In the genomic region with DNA sequence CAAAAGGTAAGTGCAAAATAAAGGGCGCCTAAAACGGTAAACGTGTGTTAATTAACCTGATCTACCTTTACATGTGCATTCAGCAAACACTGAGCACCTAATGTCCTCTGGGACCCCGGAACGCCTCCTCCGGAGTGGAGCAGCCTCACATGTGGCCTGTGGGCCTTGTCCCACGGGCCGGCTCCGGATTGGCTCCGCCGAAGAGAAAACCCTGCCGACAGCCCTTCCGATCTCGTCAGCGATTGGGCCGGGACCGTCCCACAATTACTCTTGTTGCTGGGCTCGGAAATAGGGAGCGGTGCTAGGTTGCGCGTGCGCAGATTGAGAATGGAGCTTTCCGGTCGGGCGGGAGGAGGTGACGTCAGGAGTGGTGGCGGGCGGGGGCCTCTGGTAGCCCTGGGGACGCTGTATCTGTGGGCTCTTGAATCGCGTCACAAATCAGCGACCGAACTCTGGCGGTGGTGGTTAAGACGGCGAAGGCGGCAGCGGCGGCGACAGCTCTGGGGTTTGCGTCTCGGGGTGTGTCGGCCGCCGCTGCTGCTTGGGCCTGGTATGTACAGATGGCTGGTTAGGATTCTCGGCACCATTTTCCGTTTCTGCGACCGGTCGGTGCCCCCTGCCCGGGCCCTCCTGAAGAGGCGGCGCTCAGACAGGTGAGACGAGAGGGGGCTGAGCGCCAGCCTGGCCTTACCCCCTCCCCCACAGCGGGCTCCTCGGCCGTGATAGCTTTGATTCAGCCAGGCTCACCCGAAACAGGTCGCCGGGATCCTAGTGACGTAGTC, we compare ENCODE assay signal across 8 cellular contexts. TPM values are rescaled to one million over a fixed set of nuclear protein-coding genes. Genes with fewer than 3 reads are reported as not detected.
DNase-seq lines count a peak whose midpoint lies in the region; ATAC-seq and TF ChIP-seq lines count a peak whose summit lies in the region.

SENP2 (plus strand) TSS at position 434 of the 782 bp plus-strand sequence; CDS start at position 553, 119 bp downstream.

- H3K9ac ChIP-seq in SK-N-SH = peak within 1 kb of the TSS; percentile 94

- TF ChIP-seq CTCF in SK-N-SH (IDR thresholded peaks at IDR 0.05) (no peak), gastroesophageal sphincter (IDR thresholded peaks at IDR 0.05) (peak in 1 of 4 experiments; percentile 14), neutrophil (IDR thresholded peaks at IDR 0.05) (peak; percentile 38)

- peaks cover 44% of the 10 kb centered on the region for H3K79me2 ChIP-seq in SK-N-SH (ENCODE audit: insufficient read depth)

- H3K4me1 ChIP-seq in SK-N-SH (ENCODE audit: control insufficient read depth in 1 of 2, insufficient read depth in 2 of 2, low read depth in 1 of 2, low read length in 1 of 2) = peaks cover 5 to 12% of the 10 kb centered on the region in 2 experiments; a peak in 2 of 4 replicates
- peaks cover 0 to 41% (median 12%) of the 10 kb centered on the region in 3 donors for H3K4me1 ChIP-seq in gastroesophageal sphincter
- H3K4me1 ChIP-seq in neutrophil (ENCODE audit: control insufficient read depth in 1 of 2, insufficient read depth in 1 of 2, low read depth in 1 of 2, low read length in 1 of 2) = peaks cover 18 to 24% of the 10 kb centered on the region in 2 experiments

- no peaks in the 10 kb centered on the region for H3F3A ChIP-seq in SK-N-SH (replicated peaks; ENCODE audit: insufficient read depth)

- H3K4me3 ChIP-seq in SK-N-SH (ENCODE audit: low read depth in 2 of 2, low read length in 1 of 2) (peak within 1 kb of the TSS; percentile 82 to 98), gastroesophageal sphincter (peak within 1 kb of the TSS; percentile 84 to 98), neutrophil (ENCODE audit: low read depth in 1 of 2, low read length in 1 of 2) (peak within 1 kb of the TSS; percentile 88 to 95)

- peak within 1 kb of the TSS; percentile 78 to 81; a peak in 3 of 4 replicates for H3K27ac ChIP-seq in SK-N-SH (ENCODE audit: low read depth in 2 of 2, low read length in 1 of 2)
- H3K27ac ChIP-seq in gastroesophageal sphincter = peak within 1 kb of the TSS; percentile 97 to 100 (median 98)
- H3K27ac ChIP-seq in neutrophil = peak within 1 kb of the TSS; percentile 97
- H3K27ac ChIP-seq in substantia nigra (ENCODE audit: low read depth, low read length, poor library complexity, severe bottlenecking) = peak within 1 kb of the TSS; percentile 85

- H3K4me2 ChIP-seq in SK-N-SH = peak within 1 kb of the TSS; percentile 99

- H3K36me3 ChIP-seq in SK-N-SH (replicated peaks in 1 of 2; ENCODE audit: control insufficient read depth in 1 of 2, insufficient read depth in 2 of 2, low read length in 1 of 2) (no peaks in the 10 kb centered on the region), gastroesophageal sphincter (peaks cover 0 to 10% of the 10 kb centered on the region in 2 donors), neutrophil (peaks cover 6% of the 10 kb centered on the region)

- POLR2A ChIA-PET in SK-N-SH (lab: Yijun Ruan, JAX) = interaction anchor here (0.6 to 1.7 kb wide), 9 partner anchors 10 to 938 kb away, joined by 3 to 9 read pairs (median 3); partner anchors contain the start of genes TMEM41A and TRA2B

- no peaks in the 10 kb centered on the region for H4K20me1 ChIP-seq in SK-N-SH (ENCODE audit: insufficient read depth)

- WGBS in SK-N-SH (ENCODE audit: low lambda C conversion rate) = under 1% methylated on average over 24 of the region's 62 CpGs
- WGBS in gastroesophageal sphincter (ENCODE audit: low coverage in 1 of 2), 2 donors = 0% methylated on average over 4 to 9 of the region's 62 CpGs

- peak; percentile 88 to 89 for TF ChIP-seq POLR2A in gastroesophageal sphincter (IDR thresholded peaks at IDR 0.05)

- TF ChIP-seq RAD21 in SK-N-SH (IDR thresholded peaks at IDR 0.05; ENCODE audit: low read length) = no peak

- H3K27me3 ChIP-seq in SK-N-SH (ENCODE audit: insufficient read depth) (no peaks in the 10 kb centered on the region), gastroesophageal sphincter (no peaks in the 10 kb centered on the region), neutrophil (no peaks in the 10 kb centered on the region)

- peak within 1 kb of the TSS; percentile 95 for H2AFZ ChIP-seq in SK-N-SH (ENCODE audit: low read depth)

- ATAC-seq in HG02571 (IDR thresholded peaks at IDR 0.05; ENCODE audit: unreplicated experiment) (peak; percentile 95), gastroesophageal sphincter (peak; percentile 99)

- H3K9me2 ChIP-seq in SK-N-SH = no peaks in the 10 kb centered on the region

- DNase-seq in GM04504 (ENCODE audit: low read depth) (peak; percentile 98), NCI-H1048 (lab: John Stamatoyannopoulos, UW) (peak; percentile 96), SK-N-SH (peak; percentile 97), substantia nigra (lab: John Stamatoyannopoulos, UW) (peak; percentile 90 to 100 (median 99))
- peak; percentile 99 for DNase-seq in activated naive CD4-positive, alpha-beta T cell treated with anti-CD3 and anti-CD28 coated beads, Interleukin-2, amount 50 U/mL, for 16 hours

- TF ChIP-seq EP300 in SK-N-SH (IDR thresholded peaks at IDR 0.05; ENCODE audit: borderline replicate concordance in 1 of 2, low read depth in 1 of 2, low read length in 1 of 2) = peak in 1 of 2 experiments; percentile 67; a peak in 3 of 4 replicates
- TF ChIP-seq EP300 in gastroesophageal sphincter (IDR thresholded peaks at IDR 0.05) = no peak

- CTCF ChIA-PET in SK-N-SH (lab: Yijun Ruan, JAX) = interaction anchor here (0.8 to 4.6 kb wide), 3 partner anchors 10 to 61 kb away, joined by 3 to 36 read pairs (median 4); no protein-coding TSS in a partner anchor

- no peaks in the 10 kb centered on the region for H3K9me3 ChIP-seq in SK-N-SH
- no peaks in the 10 kb centered on the region for H3K9me3 ChIP-seq in gastroesophageal sphincter
- no peaks in the 10 kb centered on the region for H3K9me3 ChIP-seq in neutrophil

TF ChIP-seq in SK-N-SH, 30 proteins besides CTCF, POLR2A, EP300 and RAD21 (continues in another document):
- TF ChIP-seq FOSL2 (IDR thresholded peaks at IDR 0.05; ENCODE audit: borderline replicate concordance, low read depth) (no peak), MXI1 (IDR thresholded peaks at IDR 0.05; ENCODE audit: low read depth, low read length) (peak; percentile 99), CHD2 (IDR thresholded peaks at IDR 0.05; ENCODE audit: low read length, partially characterized antibody) (peak; percentile 38), NRF1 (IDR thresholded peaks at IDR 0.05; ENCODE audit: low read depth, low read length) (peak; percentile 85), TCF12 (IDR thresholded peaks at IDR 0.05) (no peak; the same call in 1 of the 2 replicates), ELF1 (IDR thresholded peaks at IDR 0.05) (peak; percentile 35; the same call in 1 of the 2 replicates), REST (IDR thresholded peaks at IDR 0.05; ENCODE audit: low read depth, low read length) (no peak), POLR2AphosphoS5 (IDR thresholded peaks at IDR 0.05; ENCODE audit: low read depth, low read length) (peak; percentile 83)
- TF ChIP-seq, protein P1, sequence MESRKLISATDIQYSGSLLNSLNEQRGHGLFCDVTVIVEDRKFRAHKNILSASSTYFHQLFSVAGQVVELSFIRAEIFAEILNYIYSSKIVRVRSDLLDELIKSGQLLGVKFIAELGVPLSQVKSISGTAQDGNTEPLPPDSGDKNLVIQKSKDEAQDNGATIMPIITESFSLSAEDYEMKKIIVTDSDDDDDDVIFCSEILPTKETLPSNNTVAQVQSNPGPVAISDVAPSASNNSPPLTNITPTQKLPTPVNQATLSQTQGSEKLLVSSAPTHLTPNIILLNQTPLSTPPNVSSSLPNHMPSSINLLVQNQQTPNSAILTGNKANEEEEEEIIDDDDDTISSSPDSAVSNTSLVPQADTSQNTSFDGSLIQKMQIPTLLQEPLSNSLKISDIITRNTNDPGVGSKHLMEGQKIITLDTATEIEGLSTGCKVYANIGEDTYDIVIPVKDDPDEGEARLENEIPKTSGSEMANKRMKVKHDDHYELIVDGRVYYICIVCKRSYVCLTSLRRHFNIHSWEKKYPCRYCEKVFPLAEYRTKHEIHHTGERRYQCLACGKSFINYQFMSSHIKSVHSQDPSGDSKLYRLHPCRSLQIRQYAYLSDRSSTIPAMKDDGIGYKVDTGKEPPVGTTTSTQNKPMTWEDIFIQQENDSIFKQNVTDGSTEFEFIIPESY (IDR thresholded peaks at IDR 0.05; ENCODE audit: borderline replicate concordance, low read depth) = no peak
- TF ChIP-seq, protein P2, sequence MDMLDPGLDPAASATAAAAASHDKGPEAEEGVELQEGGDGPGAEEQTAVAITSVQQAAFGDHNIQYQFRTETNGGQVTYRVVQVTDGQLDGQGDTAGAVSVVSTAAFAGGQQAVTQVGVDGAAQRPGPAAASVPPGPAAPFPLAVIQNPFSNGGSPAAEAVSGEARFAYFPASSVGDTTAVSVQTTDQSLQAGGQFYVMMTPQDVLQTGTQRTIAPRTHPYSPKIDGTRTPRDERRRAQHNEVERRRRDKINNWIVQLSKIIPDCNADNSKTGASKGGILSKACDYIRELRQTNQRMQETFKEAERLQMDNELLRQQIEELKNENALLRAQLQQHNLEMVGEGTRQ (IDR thresholded peaks at IDR 0.05; ENCODE audit: borderline replicate concordance, low read depth, low read length) = no peak

RNA-seq across cellular contexts. Expression of gene SENP2, which starts in this region (rescaled TPM):
- 7.1 and 8.5 TPM in 2 replicates for polyA plus RNA-seq in SK-N-SH (2012; rRNA removed)
- polyA plus RNA-seq in SK-N-SH (2012; cell fraction: cytosol; rRNA removed) = 9.8 and 16.1 TPM in 2 replicates
- 3.3 and 6.5 TPM in 2 replicates for polyA plus RNA-seq in SK-N-SH (2012; cell fraction: nucleus; rRNA removed)
- total RNA-seq in gastroesophageal sphincter = 10 to 100 TPM; 25.8 to 51.2 (median 40.2) TPM

Comparison
In these comparisons a context has a peak if more than half of its experiments do, and no peak if none do; other contexts are left out.
1. Peak in every context shown above with its lines: DNase-seq, ATAC-seq, H3K4me3 ChIP-seq and H3K27ac ChIP-seq.